Comparison of ENCODE assay signal across 8 cellular contexts in the genomic region with DNA sequence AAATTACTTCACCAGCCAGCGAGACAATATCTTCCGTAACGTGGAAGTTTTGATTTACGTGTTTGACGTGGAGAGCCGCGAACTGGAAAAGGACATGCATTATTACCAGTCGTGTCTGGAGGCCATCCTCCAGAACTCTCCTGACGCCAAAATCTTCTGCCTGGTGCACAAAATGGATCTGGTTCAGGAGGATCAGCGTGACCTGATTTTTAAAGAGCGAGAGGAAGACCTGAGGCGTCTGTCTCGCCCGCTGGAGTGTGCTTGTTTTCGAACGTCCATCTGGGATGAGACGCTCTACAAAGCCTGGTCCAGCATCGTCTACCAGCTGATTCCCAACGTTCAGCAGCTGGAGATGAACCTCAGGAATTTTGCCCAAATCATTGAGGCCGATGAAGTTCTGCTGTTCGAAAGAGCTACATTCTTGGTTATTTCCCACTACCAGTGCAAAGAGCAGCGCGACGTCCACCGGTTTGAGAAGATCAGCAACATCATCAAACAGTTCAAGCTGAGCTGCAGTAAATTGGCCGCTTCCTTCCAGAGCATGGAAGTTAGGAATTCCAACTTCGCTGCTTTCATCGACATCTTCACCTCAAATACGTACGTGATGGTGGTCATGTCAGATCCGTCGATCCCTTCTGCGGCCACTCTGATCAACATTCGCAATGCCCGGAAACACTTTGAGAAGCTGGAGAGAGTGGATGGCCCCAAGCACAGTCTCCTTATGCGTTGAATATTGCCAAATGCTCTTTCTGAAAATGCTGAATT. TPM values are rescaled to one million over a fixed set of nuclear protein-coding genes. Genes with fewer than 3 reads are reported as not detected.
DNase-seq lines count a peak whose midpoint lies in the region; ATAC-seq and TF ChIP-seq lines count a peak whose summit lies in the region.

No MANE protein-coding gene starts in this region.

- H3K23ac ChIP-seq in mesendoderm (ENCODE audit: low read length) = peak overlapping the region; percentile 85

- WGBS in mesendoderm (ENCODE audit: extremely low coverage, insufficient coverage, low lambda C conversion rate) = no CpG with 5 or more reads among the region's 36 CpGs
- 6 to 7% methylated on average over 35 to 36 of the region's 36 CpGs for WGBS in thyroid gland, 2 donors

- H2BK5ac ChIP-seq in mesendoderm (ENCODE audit: low read length) = no peak overlapping the region

- no peak overlapping the region for H2AK5ac ChIP-seq in mesendoderm (ENCODE audit: low read length)

- H3K27me3 ChIP-seq in dorsolateral prefrontal cortex (no peaks in the 10 kb centered on the region), mesendoderm (ENCODE audit: insufficient read depth, low read length, poor library complexity) (no peaks in the 10 kb centered on the region), thyroid gland (no peaks in the 10 kb centered on the region)

- H4K8ac ChIP-seq in mesendoderm (ENCODE audit: low read depth, low read length) = no peak overlapping the region

- H3K4me3 ChIP-seq in dorsolateral prefrontal cortex = peak overlapping the region; percentile 61 to 99 (median 90)
- peak overlapping the region; percentile 81 for H3K4me3 ChIP-seq in mesendoderm (ENCODE audit: low read length)
- H3K4me3 ChIP-seq in thyroid gland (replicated peaks in 1 of 3) = peak overlapping the region; percentile 83 to 99 (median 86)

- no peak overlapping the region for H3K18ac ChIP-seq in mesendoderm (ENCODE audit: low read length)

- H3K27ac ChIP-seq in dorsolateral prefrontal cortex (peak overlapping the region; percentile 83 to 100 (median 97)), mesendoderm (ENCODE audit: low read depth, low read length) (peak overlapping the region; percentile 91), thyroid gland (peak overlapping the region; percentile 92 to 99 (median 95))

- intact Hi-C loops in Right ventricle myocardium superior (cut with DNase I) = loop anchor here (5.0 to 10.0 kb wide), 2 partner anchors 125 to 407 kb away; no protein-coding TSS in a partner anchor
- intact Hi-C loops in Right ventricle myocardium inferior (cut with DNase I) = loop anchor here (1.0 to 5.0 kb wide), 3 partner anchors 122 to 407 kb away; no protein-coding TSS in a partner anchor
- intact Hi-C loops in dorsolateral prefrontal cortex (cut with DNase I) = loop anchor here (1.0 to 5.0 kb wide), 9 partner anchors 51 to 412 kb away; a partner anchor contains a TSS
- intact Hi-C loops in thyroid gland (cut with DNase I) = no loop called here

- ATAC-seq in Right ventricle myocardium superior (ENCODE audit: poor library complexity) (peak; percentile 9), Right ventricle myocardium inferior (no peak)

- H3K36me3 ChIP-seq in mesendoderm (ENCODE audit: control insufficient read depth, insufficient read depth, low read length) (no peaks in the 10 kb centered on the region), thyroid gland (no peaks in the 10 kb centered on the region)

- H2BK15ac ChIP-seq in mesendoderm (replicated peaks; ENCODE audit: low read depth) = no peak overlapping the region

- no peak for TF ChIP-seq POLR2A in thyroid gland (IDR thresholded peaks at IDR 0.05)

- no peak overlapping the region for H2BK120ac ChIP-seq in mesendoderm (ENCODE audit: low read depth, low read length)

- no peak for DNase-seq in Right ventricle myocardium superior
- no peak for DNase-seq in Right ventricle myocardium inferior (ENCODE audit: missing footprints)
- peak; percentile 15 for DNase-seq in RPMI8226
- DNase-seq in dorsolateral prefrontal cortex = peak in 3 of 10 donors; percentile 17 to 39 (median 34)
- DNase-seq in mesendoderm = peak; percentile 41
- peak; percentile 24 to 32 for DNase-seq in thyroid gland
- no peak for DNase-seq in CD1c-positive myeloid dendritic cell (ENCODE audit: extremely low spot score)
- no peak for DNase-seq in LoVo (ENCODE audit: low spot score)

- no peaks in the 10 kb centered on the region for H3K9me3 ChIP-seq in thyroid gland

- peaks cover 2% of the 10 kb centered on the region for H3K4me1 ChIP-seq in mesendoderm (ENCODE audit: control insufficient read depth, low read depth, low read length)
- peaks cover 22 to 23% of the 10 kb centered on the region in 2 donors for H3K4me1 ChIP-seq in thyroid gland

- H3K56ac ChIP-seq in mesendoderm (ENCODE audit: low read length) = peak overlapping the region; percentile 95

- H4K5ac ChIP-seq in mesendoderm (ENCODE audit: low read length) = no peak overlapping the region

- no peak for TF ChIP-seq CTCF in dorsolateral prefrontal cortex (IDR thresholded peaks at IDR 0.05 in 54 of 56, conservative IDR thresholded peaks at IDR 0.05 in 2 of 56; ENCODE audit: low read depth in 1 of 56, partially characterized antibody in 56 of 56)
- no peak for TF ChIP-seq CTCF in thyroid gland (IDR thresholded peaks at IDR 0.05)

- H3K4ac ChIP-seq in mesendoderm (ENCODE audit: low read depth, low read length) = no peak overlapping the region

- H3K4me2 ChIP-seq in mesendoderm (ENCODE audit: low read length) = peak overlapping the region; percentile 97

- H3K79me2 ChIP-seq in mesendoderm (ENCODE audit: control insufficient read depth, insufficient read depth, low read length) = peaks cover 15% of the 10 kb centered on the region

- peaks cover 10% of the 10 kb centered on the region for H3K79me1 ChIP-seq in mesendoderm (ENCODE audit: low read length)

- H3K9ac ChIP-seq in mesendoderm (ENCODE audit: low read length) = peak overlapping the region; percentile 93

RNA-seq across cellular contexts. Expression of a gene that starts 0.8 kb away (rescaled TPM):
- total RNA-seq in Right ventricle myocardium superior (69.4 TPM), Right ventricle myocardium inferior (76.9 TPM), dorsolateral prefrontal cortex (100 to 1,000 TPM in 109 of 120 experiments, 10 to 100 TPM in 11; 71.2 to 162 (median 128) TPM), thyroid gland (10 to 100 TPM; 59.8 to 69.2 (median 61.1) TPM)
- polyA plus RNA-seq in mesendoderm (2013, experiment 1 of 2) = 41.0 TPM
- 41.9 TPM for polyA plus RNA-seq in mesendoderm (2013, experiment 2 of 2)

RNA-seq across cellular contexts. Expression of a gene that starts 17.0 kb away (rescaled TPM):
- not detected for total RNA-seq in Right ventricle myocardium superior
- total RNA-seq in Right ventricle myocardium inferior = not detected
- 1 to 10 TPM in 5 of 120 experiments, under 1 TPM in 73, not detected in 42; 0.04 to 2.8 (median 0.27) TPM for total RNA-seq in dorsolateral prefrontal cortex
- 0.01 TPM for polyA plus RNA-seq in mesendoderm (2013, experiment 1 of 2)
- polyA plus RNA-seq in mesendoderm (2013, experiment 2 of 2) = 0.04 TPM
- total RNA-seq in thyroid gland = under 1 TPM in 1 of 4 donors, not detected in 3; 0.54 TPM

RNA-seq across cellular contexts. Expression of a gene that starts 52.6 kb away (rescaled TPM):
- total RNA-seq in Right ventricle myocardium superior (5.9 TPM), Right ventricle myocardium inferior (6.0 TPM), dorsolateral prefrontal cortex (10 to 100 TPM in 113 of 120 experiments, 1 to 10 TPM in 7; 8.9 to 18.7 (median 12.9) TPM), thyroid gland (1 to 10 TPM; 5.9 to 8.5 (median 7.9) TPM)
- 23.4 TPM for polyA plus RNA-seq in mesendoderm (2013, experiment 1 of 2)
- polyA plus RNA-seq in mesendoderm (2013, experiment 2 of 2) = 23.3 TPM

Comparison
In these comparisons a context has a peak if more than half of its experiments do, and no peak if none do; other contexts are left out.
1. DNase-seq: peak in RPMI8226 (single experiment), mesendoderm (single experiment) and thyroid gland (2 of 2); none in Right ventricle myocardium superior (single experiment), Right ventricle myocardium inferior (single experiment), CD1c-positive myeloid dendritic cell (single experiment) and LoVo (single experiment).
2. Peak in every context shown above with its lines, with median percentiles within 50 percentile points of each other: H3K27ac ChIP-seq and H3K4me3 ChIP-seq.